1 cellular context compared by ENCODE assay signal in the genomic region with DNA sequence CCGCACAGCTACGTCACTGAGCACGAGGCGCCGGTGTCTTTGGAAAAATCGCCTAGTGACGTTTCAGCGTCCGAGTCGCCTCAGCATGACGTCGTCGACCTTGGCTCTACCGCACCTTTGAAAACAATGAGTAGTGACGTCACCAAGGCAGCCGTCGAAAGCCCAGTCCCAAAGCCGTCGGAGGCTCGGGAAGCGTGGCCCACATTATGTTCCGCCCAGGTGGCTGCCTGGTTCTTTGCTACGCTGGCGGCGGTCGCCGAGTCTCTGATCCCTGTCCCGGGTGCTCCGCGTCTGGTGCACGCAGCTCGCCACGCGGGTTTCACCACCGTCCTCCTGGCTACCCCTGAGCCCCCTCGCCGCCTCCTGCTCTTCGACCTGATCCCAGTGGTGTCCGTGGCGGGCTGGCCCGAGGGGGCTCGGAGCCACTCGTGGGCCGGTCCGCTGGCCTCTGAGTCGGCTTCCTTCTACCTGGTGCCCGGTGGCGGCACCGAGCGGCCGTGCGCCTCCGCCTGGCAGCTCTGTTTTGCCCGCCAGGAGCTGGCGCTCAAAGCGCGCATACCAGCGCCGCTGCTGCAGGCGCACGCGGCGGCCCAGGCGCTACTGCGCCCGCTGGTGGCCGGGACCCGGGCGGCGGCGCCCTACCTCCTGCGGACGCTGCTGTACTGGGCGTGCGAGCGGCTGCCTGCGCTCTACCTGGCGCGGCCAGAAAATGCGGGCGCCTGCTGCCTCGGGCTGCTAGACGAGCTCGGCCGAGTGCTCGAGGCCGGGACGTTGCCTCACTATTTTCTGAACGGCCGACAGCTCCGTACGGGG.
TF ChIP-seq lines count a peak whose summit lies in the region.

No MANE protein-coding gene starts in this region.

TF ChIP-seq in HepG2, 621 proteins besides CTCF, POLR2A, EP300 and RAD21 (continues in another document):
- TF ChIP-seq TEAD3 (CRISPR knock-in tag; optimal IDR thresholded peaks at IDR 0.05; ENCODE audit: borderline replicate concordance) (peak; percentile 78), KDM2A (CRISPR knock-in tag; IDR thresholded peaks at IDR 0.05; ENCODE audit: borderline replicate concordance, low read depth) (peak; percentile 39; the same call in 1 of the 2 replicates), ZSCAN12 (CRISPR knock-in tag; IDR thresholded peaks at IDR 0.05) (0 out of 2 replicates have a peak, but pooled peaks have one; percentile 54), ZNF777 (CRISPR knock-in tag; IDR thresholded peaks at IDR 0.05) (no peak; the same call in 1 of the 2 replicates), NPAS2 (CRISPR knock-in tag; IDR thresholded peaks at IDR 0.05; ENCODE audit: borderline replicate concordance) (no peak), SSRP1 (CRISPR knock-in tag; IDR thresholded peaks at IDR 0.05) (no peak), ARNT2 (CRISPR knock-in tag; IDR thresholded peaks at IDR 0.05; ENCODE audit: low read depth) (0 out of 2 replicates have a peak, but pooled peaks have one; percentile 32), MLLT10 (CRISPR knock-in tag; IDR thresholded peaks at IDR 0.05) (no peak), STAG1 (CRISPR knock-in tag; IDR thresholded peaks at IDR 0.05) (peak; percentile 74), ZNF317 (CRISPR knock-in tag; IDR thresholded peaks at IDR 0.05) (no peak), ZNF296 (CRISPR knock-in tag; conservative IDR thresholded peaks at IDR 0.05) (no peak), MZF1 (CRISPR knock-in tag; IDR thresholded peaks at IDR 0.05; ENCODE audit: borderline replicate concordance) (no peak), HNRNPLL (IDR thresholded peaks at IDR 0.05; ENCODE audit: low read depth, low read length, poor library complexity, severe bottlenecking) (peak; percentile 75), SAP130 (CRISPR knock-in tag; IDR thresholded peaks at IDR 0.05; ENCODE audit: low read depth) (peak; percentile 21; the same call in 1 of the 2 replicates), KLF6 (CRISPR knock-in tag; IDR thresholded peaks at IDR 0.05) (0 out of 2 replicates have a peak, but pooled peaks have one; percentile 26), ARNT (IDR thresholded peaks at IDR 0.05) (no peak), HOXA5 (CRISPR knock-in tag; IDR thresholded peaks at IDR 0.05) (no peak), ZNF891 (CRISPR knock-in tag; IDR thresholded peaks at IDR 0.05) (no peak), ZNF747 (CRISPR knock-in tag; IDR thresholded peaks at IDR 0.05; ENCODE audit: borderline replicate concordance) (no peak), HNRNPL (IDR thresholded peaks at IDR 0.05; ENCODE audit: low read depth, low read length) (0 out of 2 replicates have a peak, but pooled peaks have one; percentile 52), ZNF674 (CRISPR knock-in tag; IDR thresholded peaks at IDR 0.05; ENCODE audit: low read depth) (no peak), PAWR (CRISPR knock-in tag; IDR thresholded peaks at IDR 0.05; ENCODE audit: borderline replicate concordance) (no peak), SRY (CRISPR knock-in tag; IDR thresholded peaks at IDR 0.05) (no peak), SAFB2 (CRISPR knock-in tag; IDR thresholded peaks at IDR 0.05; ENCODE audit: borderline replicate concordance, low read depth) (no peak), ZNF776 (CRISPR knock-in tag; IDR thresholded peaks at IDR 0.05) (peak; percentile 63; the same call in 1 of the 2 replicates), DNMT1 (CRISPR knock-in tag; IDR thresholded peaks at IDR 0.05) (no peak), MYC (CRISPR knock-in tag; IDR thresholded peaks at IDR 0.05; ENCODE audit: borderline replicate concordance) (peak; percentile 80), KDM4B (CRISPR knock-in tag; IDR thresholded peaks at IDR 0.05) (no peak), ZNF746 (CRISPR knock-in tag; IDR thresholded peaks at IDR 0.05) (no peak), HDAC1 (CRISPR knock-in tag; IDR thresholded peaks at IDR 0.05) (peak; percentile 55; the same call in 1 of the 2 replicates), ZNF724P (CRISPR knock-in tag; IDR thresholded peaks at IDR 0.05; ENCODE audit: borderline replicate concordance) (0 out of 2 replicates have a peak, but pooled peaks have one; percentile 29), CCDC6 (CRISPR knock-in tag; IDR thresholded peaks at IDR 0.05) (0 out of 2 replicates have a peak, but pooled peaks have one; percentile 54)
- TF ChIP-seq, protein P1, sequence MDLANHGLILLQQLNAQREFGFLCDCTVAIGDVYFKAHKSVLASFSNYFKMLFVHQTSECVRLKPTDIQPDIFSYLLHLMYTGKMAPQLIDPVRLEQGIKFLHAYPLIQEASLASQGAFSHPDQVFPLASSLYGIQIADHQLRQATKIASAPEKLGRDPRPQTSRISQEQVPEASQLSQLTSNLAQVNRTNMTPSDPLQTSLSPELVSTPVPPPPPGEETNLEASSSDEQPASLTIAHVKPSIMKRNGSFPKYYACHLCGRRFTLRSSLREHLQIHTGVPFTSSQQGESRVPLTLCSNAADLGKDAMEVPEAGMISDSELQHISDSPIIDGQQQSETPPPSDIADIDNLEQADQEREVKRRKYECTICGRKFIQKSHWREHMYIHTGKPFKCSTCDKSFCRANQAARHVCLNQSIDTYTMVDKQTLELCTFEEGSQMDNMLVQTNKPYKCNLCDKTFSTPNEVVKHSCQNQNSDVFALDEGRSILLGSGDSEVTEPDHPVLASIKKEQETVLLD (CRISPR knock-in tag; IDR thresholded peaks at IDR 0.05; ENCODE audit: low read depth), result no peak
- TF ChIP-seq, protein P2, sequence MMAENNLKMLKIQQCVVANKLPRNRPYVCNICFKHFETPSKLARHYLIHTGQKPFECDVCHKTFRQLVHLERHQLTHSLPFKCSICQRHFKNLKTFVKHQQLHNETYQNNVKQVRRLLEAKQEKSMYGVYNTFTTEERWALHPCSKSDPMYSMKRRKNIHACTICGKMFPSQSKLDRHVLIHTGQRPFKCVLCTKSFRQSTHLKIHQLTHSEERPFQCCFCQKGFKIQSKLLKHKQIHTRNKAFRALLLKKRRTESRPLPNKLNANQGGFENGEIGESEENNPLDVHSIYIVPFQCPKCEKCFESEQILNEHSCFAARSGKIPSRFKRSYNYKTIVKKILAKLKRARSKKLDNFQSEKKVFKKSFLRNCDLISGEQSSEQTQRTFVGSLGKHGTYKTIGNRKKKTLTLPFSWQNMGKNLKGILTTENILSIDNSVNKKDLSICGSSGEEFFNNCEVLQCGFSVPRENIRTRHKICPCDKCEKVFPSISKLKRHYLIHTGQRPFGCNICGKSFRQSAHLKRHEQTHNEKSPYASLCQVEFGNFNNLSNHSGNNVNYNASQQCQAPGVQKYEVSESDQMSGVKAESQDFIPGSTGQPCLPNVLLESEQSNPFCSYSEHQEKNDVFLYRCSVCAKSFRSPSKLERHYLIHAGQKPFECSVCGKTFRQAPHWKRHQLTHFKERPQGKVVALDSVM (CRISPR knock-in tag; IDR thresholded peaks at IDR 0.05), result peak; percentile 50; the same call in 1 of the 2 replicates
- TF ChIP-seq, protein P3, sequence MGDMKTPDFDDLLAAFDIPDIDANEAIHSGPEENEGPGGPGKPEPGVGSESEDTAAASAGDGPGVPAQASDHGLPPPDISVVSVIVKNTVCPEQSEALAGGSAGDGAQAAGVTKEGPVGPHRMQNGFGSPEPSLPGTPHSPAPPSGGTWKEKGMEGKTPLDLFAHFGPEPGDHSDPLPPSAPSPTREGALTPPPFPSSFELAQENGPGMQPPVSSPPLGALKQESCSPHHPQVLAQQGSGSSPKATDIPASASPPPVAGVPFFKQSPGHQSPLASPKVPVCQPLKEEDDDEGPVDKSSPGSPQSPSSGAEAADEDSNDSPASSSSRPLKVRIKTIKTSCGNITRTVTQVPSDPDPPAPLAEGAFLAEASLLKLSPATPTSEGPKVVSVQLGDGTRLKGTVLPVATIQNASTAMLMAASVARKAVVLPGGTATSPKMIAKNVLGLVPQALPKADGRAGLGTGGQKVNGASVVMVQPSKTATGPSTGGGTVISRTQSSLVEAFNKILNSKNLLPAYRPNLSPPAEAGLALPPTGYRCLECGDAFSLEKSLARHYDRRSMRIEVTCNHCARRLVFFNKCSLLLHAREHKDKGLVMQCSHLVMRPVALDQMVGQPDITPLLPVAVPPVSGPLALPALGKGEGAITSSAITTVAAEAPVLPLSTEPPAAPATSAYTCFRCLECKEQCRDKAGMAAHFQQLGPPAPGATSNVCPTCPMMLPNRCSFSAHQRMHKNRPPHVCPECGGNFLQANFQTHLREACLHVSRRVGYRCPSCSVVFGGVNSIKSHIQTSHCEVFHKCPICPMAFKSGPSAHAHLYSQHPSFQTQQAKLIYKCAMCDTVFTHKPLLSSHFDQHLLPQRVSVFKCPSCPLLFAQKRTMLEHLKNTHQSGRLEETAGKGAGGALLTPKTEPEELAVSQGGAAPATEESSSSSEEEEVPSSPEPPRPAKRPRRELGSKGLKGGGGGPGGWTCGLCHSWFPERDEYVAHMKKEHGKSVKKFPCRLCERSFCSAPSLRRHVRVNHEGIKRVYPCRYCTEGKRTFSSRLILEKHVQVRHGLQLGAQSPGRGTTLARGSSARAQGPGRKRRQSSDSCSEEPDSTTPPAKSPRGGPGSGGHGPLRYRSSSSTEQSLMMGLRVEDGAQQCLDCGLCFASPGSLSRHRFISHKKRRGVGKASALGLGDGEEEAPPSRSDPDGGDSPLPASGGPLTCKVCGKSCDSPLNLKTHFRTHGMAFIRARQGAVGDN (CRISPR knock-in tag; IDR thresholded peaks at IDR 0.05), result peak; percentile 82
- TF ChIP-seq, protein P4, sequence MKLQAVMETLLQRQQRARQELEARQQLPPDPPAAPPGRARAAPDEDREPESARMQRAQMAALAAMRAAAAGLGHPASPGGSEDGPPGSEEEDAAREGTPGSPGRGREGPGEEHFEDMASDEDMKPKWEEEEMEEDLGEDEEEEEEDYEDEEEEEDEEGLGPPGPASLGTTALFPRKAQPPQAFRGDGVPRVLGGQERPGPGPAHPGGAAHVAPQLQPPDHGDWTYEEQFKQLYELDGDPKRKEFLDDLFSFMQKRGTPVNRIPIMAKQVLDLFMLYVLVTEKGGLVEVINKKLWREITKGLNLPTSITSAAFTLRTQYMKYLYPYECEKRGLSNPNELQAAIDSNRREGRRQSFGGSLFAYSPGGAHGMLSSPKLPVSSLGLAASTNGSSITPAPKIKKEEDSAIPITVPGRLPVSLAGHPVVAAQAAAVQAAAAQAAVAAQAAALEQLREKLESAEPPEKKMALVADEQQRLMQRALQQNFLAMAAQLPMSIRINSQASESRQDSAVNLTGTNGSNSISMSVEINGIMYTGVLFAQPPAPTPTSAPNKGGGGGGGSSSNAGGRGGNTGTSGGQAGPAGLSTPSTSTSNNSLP (IDR thresholded peaks at IDR 0.05; ENCODE audit: low read depth, low read length), result no peak
- TF ChIP-seq, protein P5, sequence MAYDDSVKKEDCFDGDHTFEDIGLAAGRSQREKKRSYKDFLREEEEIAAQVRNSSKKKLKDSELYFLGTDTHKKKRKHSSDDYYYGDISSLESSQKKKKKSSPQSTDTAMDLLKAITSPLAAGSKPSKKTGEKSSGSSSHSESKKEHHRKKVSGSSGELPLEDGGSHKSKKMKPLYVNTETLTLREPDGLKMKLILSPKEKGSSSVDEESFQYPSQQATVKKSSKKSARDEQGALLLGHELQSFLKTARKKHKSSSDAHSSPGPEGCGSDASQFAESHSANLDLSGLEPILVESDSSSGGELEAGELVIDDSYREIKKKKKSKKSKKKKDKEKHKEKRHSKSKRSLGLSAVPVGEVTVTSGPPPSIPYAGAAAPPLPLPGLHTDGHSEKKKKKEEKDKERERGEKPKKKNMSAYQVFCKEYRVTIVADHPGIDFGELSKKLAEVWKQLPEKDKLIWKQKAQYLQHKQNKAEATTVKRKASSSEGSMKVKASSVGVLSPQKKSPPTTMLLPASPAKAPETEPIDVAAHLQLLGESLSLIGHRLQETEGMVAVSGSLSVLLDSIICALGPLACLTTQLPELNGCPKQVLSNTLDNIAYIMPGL (CRISPR knock-in tag; IDR thresholded peaks at IDR 0.05; ENCODE audit: borderline replicate concordance in 1 of 2, low read depth in 1 of 2), result peak; percentile 76 to 81
- TF ChIP-seq, protein P6, sequence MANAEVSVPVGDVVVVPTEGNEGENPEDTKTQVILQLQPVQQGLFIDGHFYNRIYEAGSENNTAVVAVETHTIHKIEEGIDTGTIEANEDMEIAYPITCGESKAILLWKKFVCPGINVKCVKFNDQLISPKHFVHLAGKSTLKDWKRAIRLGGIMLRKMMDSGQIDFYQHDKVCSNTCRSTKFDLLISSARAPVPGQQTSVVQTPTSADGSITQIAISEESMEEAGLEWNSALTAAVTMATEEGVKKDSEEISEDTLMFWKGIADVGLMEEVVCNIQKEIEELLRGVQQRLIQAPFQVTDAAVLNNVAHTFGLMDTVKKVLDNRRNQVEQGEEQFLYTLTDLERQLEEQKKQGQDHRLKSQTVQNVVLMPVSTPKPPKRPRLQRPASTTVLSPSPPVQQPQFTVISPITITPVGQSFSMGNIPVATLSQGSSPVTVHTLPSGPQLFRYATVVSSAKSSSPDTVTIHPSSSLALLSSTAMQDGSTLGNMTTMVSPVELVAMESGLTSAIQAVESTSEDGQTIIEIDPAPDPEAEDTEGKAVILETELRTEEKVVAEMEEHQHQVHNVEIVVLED (CRISPR knock-in tag; IDR thresholded peaks at IDR 0.05; ENCODE audit: borderline replicate concordance), result no peak; the same call in 1 of the 2 replicates
- TF ChIP-seq, protein P7, sequence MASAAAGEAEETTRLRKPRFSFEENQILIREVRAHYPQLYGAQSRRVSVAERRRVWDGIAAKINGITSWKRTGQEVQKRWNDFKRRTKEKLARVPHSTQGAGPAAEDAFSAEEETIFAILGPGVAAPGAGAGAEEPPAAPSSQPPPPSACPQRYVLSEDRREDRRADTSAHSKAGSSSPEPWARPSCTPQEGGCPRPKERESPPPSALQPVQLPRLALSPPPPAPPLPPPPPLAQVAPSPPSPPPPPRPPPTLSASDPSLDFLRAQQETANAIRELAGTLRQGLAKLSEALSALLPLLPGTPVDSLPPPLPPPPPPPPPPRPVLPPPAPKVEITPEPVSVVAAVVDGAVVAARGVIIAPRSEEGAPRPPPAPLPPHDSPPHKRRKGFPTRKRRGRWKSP (CRISPR knock-in tag; IDR thresholded peaks at IDR 0.05), result peak; percentile 90
- TF ChIP-seq, protein P8, sequence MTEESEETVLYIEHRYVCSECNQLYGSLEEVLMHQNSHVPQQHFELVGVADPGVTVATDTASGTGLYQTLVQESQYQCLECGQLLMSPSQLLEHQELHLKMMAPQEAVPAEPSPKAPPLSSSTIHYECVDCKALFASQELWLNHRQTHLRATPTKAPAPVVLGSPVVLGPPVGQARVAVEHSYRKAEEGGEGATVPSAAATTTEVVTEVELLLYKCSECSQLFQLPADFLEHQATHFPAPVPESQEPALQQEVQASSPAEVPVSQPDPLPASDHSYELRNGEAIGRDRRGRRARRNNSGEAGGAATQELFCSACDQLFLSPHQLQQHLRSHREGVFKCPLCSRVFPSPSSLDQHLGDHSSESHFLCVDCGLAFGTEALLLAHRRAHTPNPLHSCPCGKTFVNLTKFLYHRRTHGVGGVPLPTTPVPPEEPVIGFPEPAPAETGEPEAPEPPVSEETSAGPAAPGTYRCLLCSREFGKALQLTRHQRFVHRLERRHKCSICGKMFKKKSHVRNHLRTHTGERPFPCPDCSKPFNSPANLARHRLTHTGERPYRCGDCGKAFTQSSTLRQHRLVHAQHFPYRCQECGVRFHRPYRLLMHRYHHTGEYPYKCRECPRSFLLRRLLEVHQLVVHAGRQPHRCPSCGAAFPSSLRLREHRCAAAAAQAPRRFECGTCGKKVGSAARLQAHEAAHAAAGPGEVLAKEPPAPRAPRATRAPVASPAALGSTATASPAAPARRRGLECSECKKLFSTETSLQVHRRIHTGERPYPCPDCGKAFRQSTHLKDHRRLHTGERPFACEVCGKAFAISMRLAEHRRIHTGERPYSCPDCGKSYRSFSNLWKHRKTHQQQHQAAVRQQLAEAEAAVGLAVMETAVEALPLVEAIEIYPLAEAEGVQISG (CRISPR knock-in tag; IDR thresholded peaks at IDR 0.05), result 0 out of 2 replicates have a peak, but pooled peaks have one; percentile 25
